ENCODE assay signal across 1 cellular context in genomic region chr2:43412121-43412753, GRCh38.
TF ChIP-seq lines count a peak whose summit lies in the region.

No MANE protein-coding gene starts in this region.

TF ChIP-seq in IMR-90, 13 proteins besides CTCF, POLR2A, EP300 and RAD21 (continued from another document):
- TF ChIP-seq FOS (IDR thresholded peaks at IDR 0.05; ENCODE audit: low read depth, low read length) (peak; percentile 57; the same call in 1 of the 2 replicates), USF2 (IDR thresholded peaks at IDR 0.05; ENCODE audit: low read depth, low read length) (no peak), CEBPB (IDR thresholded peaks at IDR 0.05; ENCODE audit: low read depth, low read length) (no peak), BHLHE40 (IDR thresholded peaks at IDR 0.05; ENCODE audit: low read depth, low read length) (no peak)
